Comparison of ENCODE assay signal across 8 cellular contexts in the genomic region with DNA sequence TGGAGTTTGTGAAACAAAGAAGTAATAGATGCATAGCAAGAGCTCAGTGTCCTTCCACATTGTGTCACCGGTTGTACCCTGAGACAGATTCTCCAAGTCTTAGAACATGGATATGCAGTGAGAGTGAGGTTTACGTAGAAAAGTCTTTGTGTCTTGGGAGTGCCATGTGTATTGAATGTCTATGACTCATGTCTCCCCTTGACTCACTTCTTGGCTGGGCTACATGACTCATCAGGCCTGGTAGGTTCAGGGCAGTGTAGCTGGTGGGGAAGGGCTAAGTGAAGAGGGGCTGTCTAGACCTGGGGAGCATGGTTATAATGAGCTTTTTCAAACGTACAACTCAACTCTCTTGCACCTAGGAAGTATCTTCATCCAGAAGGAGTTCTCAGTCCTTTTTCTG.
A peak's percentile ranks its signal among the peaks of the same experiment; 100 is the strongest.
DNase-seq lines count a peak whose midpoint lies in the region; ATAC-seq, FAIRE-seq and TF ChIP-seq lines count a peak whose summit lies in the region.

No MANE protein-coding gene starts in this region.

- H3K27me3 Mint-ChIP-seq in T-cell: no peaks in the 10 kb centered on the region

- DNase-seq in 8988T (peak; percentile 48), H54 (ENCODE audit: insufficient read length, low spot score) (peak; percentile 84), T-cell (peak in 3 of 34 experiments; percentile 25 to 34 (median 30)), body of pancreas (peak in 2 of 4 donors; percentile 32 to 59), pulmonary artery endothelial cell (ENCODE audit: low read depth, low spot score) (peak; percentile 57), putamen (ENCODE audit: low spot score) (no peak)

- H3K9me3 Mint-ChIP-seq in T-cell: no peaks in the 10 kb centered on the region

- intact Hi-C loops in body of pancreas (cut with DNase I): no loop called here

- no peak for TF ChIP-seq CTCF in body of pancreas (IDR thresholded peaks at IDR 0.05)

- no peak for TF ChIP-seq POLR2A in H54 (IDR thresholded peaks at IDR 0.05; ENCODE audit: low read depth, low read length)
- TF ChIP-seq POLR2A in body of pancreas (IDR thresholded peaks at IDR 0.05): no peak

- H3K4me1 ChIP-seq in body of pancreas: peaks cover 7% of the 10 kb centered on the region

- peak overlapping the region; percentile 39 to 49 for H3K27ac Mint-ChIP-seq in T-cell

- peaks cover 19 to 35% (median 29%) of the 10 kb centered on the region in 3 donors for H3K4me1 Mint-ChIP-seq in T-cell

- no peaks in the 10 kb centered on the region for H3K36me3 ChIP-seq in body of pancreas (replicated peaks in 1 of 2; ENCODE audit: insufficient read depth in 1 of 2, low read depth in 2 of 2)

- no peaks in the 10 kb centered on the region for H3K36me3 Mint-ChIP-seq in T-cell

- WGBS in body of pancreas, 2 donors: 80 to 83% methylated on average over 3 of the region's 3 CpGs

- no peak overlapping the region for H3K4me3 ChIP-seq in body of pancreas

- no peaks in the 10 kb centered on the region for H3K9me3 ChIP-seq in body of pancreas

- H3K27ac ChIP-seq in body of pancreas: no peak overlapping the region

- H3K4me3 Mint-ChIP-seq in T-cell: no peak overlapping the region

- CTCF ChIA-PET in T-cell (lab: Charles Lee): interaction anchor here in 1 of 2 donors (1.3 to 1.5 kb wide), 2 partner anchors 24 to 27 kb away, joined by 4 read pairs; no protein-coding TSS in a partner anchor

- FAIRE-seq in H54 (lab: Jason Lieb, UNC): peak; percentile 98

- POLR2A ChIA-PET in T-cell (lab: Charles Lee): no interaction called here

- ATAC-seq in T-cell (replicated peaks in 1 of 4): peak in 3 of 4 experiments; percentile 85 to 91 (median 89)
- ATAC-seq in body of pancreas: peak; percentile 40
- no peak for ATAC-seq in GM21367 (IDR thresholded peaks at IDR 0.05; ENCODE audit: unreplicated experiment)
- ATAC-seq in HG03342 (IDR thresholded peaks at IDR 0.05; ENCODE audit: unreplicated experiment): no peak

- no peaks in the 10 kb centered on the region for H3K27me3 ChIP-seq in body of pancreas

Comparison
In these comparisons a context has a peak if more than half of its experiments do, and no peak if none do; other contexts are left out.
1. ATAC-seq: peak in T-cell (3 of 4) and body of pancreas (single experiment); none in GM21367 (single experiment) and HG03342 (single experiment).